Comparison of ENCODE assay signal across 12 cellular contexts in the genomic region with DNA sequence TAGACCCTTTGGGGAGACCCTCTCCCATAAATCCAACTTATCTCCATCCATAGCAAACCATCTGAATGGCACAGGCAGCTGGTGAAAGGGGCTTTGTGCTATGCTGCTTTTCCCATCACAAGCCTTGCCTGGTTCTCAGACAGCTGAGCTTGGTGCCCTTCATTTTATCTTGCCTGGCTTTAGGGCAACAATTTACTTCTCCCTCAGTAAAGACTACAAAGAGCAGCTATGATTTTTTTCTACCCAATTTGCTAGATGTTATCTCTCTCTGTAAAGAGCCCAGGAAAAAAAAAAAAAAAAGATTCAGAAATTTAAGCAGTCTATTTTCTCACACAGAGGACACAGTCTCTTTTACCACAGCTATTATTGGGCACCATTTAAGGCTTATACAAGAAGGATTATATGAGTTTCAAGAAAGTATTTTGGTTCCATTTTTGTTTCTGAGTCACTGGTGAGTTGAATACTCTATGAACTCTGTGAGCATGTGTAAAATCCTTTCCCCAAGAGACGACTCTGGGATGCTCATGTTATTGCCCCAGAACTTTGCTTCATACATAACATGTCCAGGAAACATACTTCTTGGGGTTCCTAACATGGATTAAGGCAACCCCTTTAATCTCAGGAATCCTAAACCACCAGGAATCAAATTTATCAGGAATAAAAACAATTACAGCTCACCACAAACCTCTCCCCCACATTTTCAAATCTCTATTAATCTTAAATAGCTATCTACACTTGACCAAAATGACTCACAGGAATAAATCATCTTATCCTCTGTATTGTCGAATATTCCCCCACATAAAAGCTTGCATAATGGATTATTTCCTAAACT.
DNase-seq lines count a peak whose midpoint lies in the region; TF ChIP-seq lines count a peak whose summit lies in the region.
"Had no signal": no experiment of that assay in that cellular context is flagged by ENCODE, and none has a peak within 500 bp of the region (broad histone marks: within the 10 kb centered on the region; RNA-seq: fewer than 3 reads in every experiment).

No MANE protein-coding gene starts in this region.

- H3K27ac ChIP-seq in CD8-positive, alpha-beta memory T cell (ENCODE audit: low read depth, low read length), result no peak overlapping the region
- H3K27ac ChIP-seq: body of pancreas had no signal

- peak overlapping the region; percentile 69 for H3K27ac Mint-ChIP-seq in neural crest cell (ENCODE audit: unreplicated experiment)
- H3K27ac Mint-ChIP-seq in CD8-positive, alpha-beta memory T cell, result no peak overlapping the region
- no peak overlapping the region for H3K27ac Mint-ChIP-seq in activated T-helper 2 cell treated with anti-CD3 and anti-CD28 coated beads, Interferon-gamma antibody, Interleukin-2, Interleukin-4, amounts not matched to agents 10 μg/mL and 5 μg/mL and 100 μg/mL, durations not matched to agents 14 hours and 24 hours and 36 hours

- no peaks in the 10 kb centered on the region for H3K27me3 Mint-ChIP-seq in neural crest cell (ENCODE audit: low read depth)
- H3K27me3 Mint-ChIP-seq in CD8-positive, alpha-beta memory T cell, result no peaks in the 10 kb centered on the region
- peaks cover 6% of the 10 kb centered on the region for H3K27me3 Mint-ChIP-seq in activated T-helper 2 cell treated with anti-CD3 and anti-CD28 coated beads, Interferon-gamma antibody, Interleukin-2, Interleukin-4, amounts not matched to agents 10 μg/mL and 5 μg/mL and 100 μg/mL, durations not matched to agents 14 hours and 24 hours and 36 hours (ENCODE audit: low read depth)

- no peaks in the 10 kb centered on the region for H3K9me3 Mint-ChIP-seq in neural crest cell
- H3K9me3 Mint-ChIP-seq in CD8-positive, alpha-beta memory T cell, result no peaks in the 10 kb centered on the region
- no peaks in the 10 kb centered on the region for H3K9me3 Mint-ChIP-seq in activated T-helper 2 cell treated with anti-CD3 and anti-CD28 coated beads, Interferon-gamma antibody, Interleukin-2, Interleukin-4, amounts not matched to agents 10 μg/mL and 5 μg/mL and 100 μg/mL, durations not matched to agents 14 hours and 24 hours and 36 hours
- H3K9me3 Mint-ChIP-seq: activated T-cell treated with anti-CD3 and anti-CD28 coated beads, Interleukin-2, amount 50 U/mL, for 4 hours had no signal

- no peaks in the 10 kb centered on the region for H3K4me1 ChIP-seq in CD8-positive, alpha-beta memory T cell (ENCODE audit: insufficient read depth, low read length)

- peaks cover 33% of the 10 kb centered on the region for H3K4me1 Mint-ChIP-seq in neural crest cell
- no peaks in the 10 kb centered on the region for H3K4me1 Mint-ChIP-seq in CD8-positive, alpha-beta memory T cell
- no peaks in the 10 kb centered on the region for H3K4me1 Mint-ChIP-seq in activated T-helper 2 cell treated with anti-CD3 and anti-CD28 coated beads, Interferon-gamma antibody, Interleukin-2, Interleukin-4, amounts not matched to agents 10 μg/mL and 5 μg/mL and 100 μg/mL, durations not matched to agents 14 hours and 24 hours and 36 hours (ENCODE audit: low read depth)

- H3K9me3 ChIP-seq in CD8-positive, alpha-beta memory T cell (ENCODE audit: low read length), result no peaks in the 10 kb centered on the region
- H3K9me3 ChIP-seq: body of pancreas, Caco-2 had no signal

- no peaks in the 10 kb centered on the region for H3K27me3 ChIP-seq in CD8-positive, alpha-beta memory T cell (ENCODE audit: insufficient read depth, low read length, poor library complexity, severe bottlenecking)
- H3K27me3 ChIP-seq: body of pancreas had no signal

- CTCF ChIA-PET in CD8-positive, alpha-beta memory T cell (lab: Charles Lee), result no interaction called here

- no peak overlapping the region for H3K4me3 Mint-ChIP-seq in neural crest cell
- H3K4me3 Mint-ChIP-seq in CD8-positive, alpha-beta memory T cell, result no peak overlapping the region
- H3K4me3 Mint-ChIP-seq in activated T-helper 2 cell treated with anti-CD3 and anti-CD28 coated beads, Interferon-gamma antibody, Interleukin-2, Interleukin-4, amounts not matched to agents 10 μg/mL and 5 μg/mL and 100 μg/mL, durations not matched to agents 14 hours and 24 hours and 36 hours (ENCODE audit: low read depth), result no peak overlapping the region
- H3K4me3 Mint-ChIP-seq: activated T-cell treated with anti-CD3 and anti-CD28 coated beads, Interleukin-2, amount 50 U/mL, for 4 hours had no signal

- no peaks in the 10 kb centered on the region for H3K36me3 Mint-ChIP-seq in neural crest cell (ENCODE audit: low read depth)
- H3K36me3 Mint-ChIP-seq in CD8-positive, alpha-beta memory T cell, result no peaks in the 10 kb centered on the region
- H3K36me3 Mint-ChIP-seq in activated T-helper 2 cell treated with anti-CD3 and anti-CD28 coated beads, Interferon-gamma antibody, Interleukin-2, Interleukin-4, amounts not matched to agents 10 μg/mL and 5 μg/mL and 100 μg/mL, durations not matched to agents 14 hours and 24 hours and 36 hours (ENCODE audit: low read depth), result no peaks in the 10 kb centered on the region

- intact Hi-C loops in activated T-helper 2 cell treated with anti-CD3 and anti-CD28 coated beads, Interferon-gamma antibody, Interleukin-2, Interleukin-4, amounts not matched to agents 10 μg/mL and 5 μg/mL and 100 μg/mL, durations not matched to agents 14 hours and 24 hours and 36 hours (cut with micrococcal nuclease), result no loop called here

- peak; percentile 74 for DNase-seq in ELR (ENCODE audit: low read depth)
- DNase-seq in NCI-H226, result peak; percentile 76
- DNase-seq in dedifferentiated amniotic fluid mesenchymal stem cell (ENCODE audit: extremely low spot score), result peak; percentile 37
- DNase-seq in neural crest cell (ENCODE audit: low read depth, low spot score), result no peak
- DNase-seq in COR-L47 (lab: John Stamatoyannopoulos, UW), result no peak
- no peak for DNase-seq in CD8-positive, alpha-beta memory T cell
- DNase-seq in activated T-helper 2 cell treated with anti-CD3 and anti-CD28 coated beads, Interferon-gamma antibody, Interleukin-2, Interleukin-4, amounts not matched to agents 10 μg/mL and 5 μg/mL and 100 μg/mL, durations not matched to agents 14 hours and 24 hours and 36 hours (ENCODE audit: low spot score), result no peak
- no peak for DNase-seq in NCI-H1436 (lab: John Stamatoyannopoulos, UW)
- DNase-seq: activated CD4-positive, alpha-beta T cell treated with anti-CD3 and anti-CD28 coated beads for 1 hour; activated T-cell treated with anti-CD3 and anti-CD28 coated beads, Interleukin-2, amount 50 U/mL, for 4 hours; body of pancreas; Caco-2 had no signal

- no peak overlapping the region for H3K4me3 ChIP-seq in CD8-positive, alpha-beta memory T cell (ENCODE audit: low read length)
- H3K4me3 ChIP-seq: body of pancreas had no signal

- TF ChIP-seq CTCF in neural crest cell (conservative IDR thresholded peaks at IDR 0.05), result no peak

- no peaks in the 10 kb centered on the region for H3K36me3 ChIP-seq in CD8-positive, alpha-beta memory T cell (ENCODE audit: insufficient read depth, low read length)

- POLR2A ChIA-PET in CD8-positive, alpha-beta memory T cell (lab: Charles Lee), result no interaction called here

Comparison
In these comparisons a context has a peak if more than half of its experiments do, and no peak if none do; other contexts are left out.
1. DNase-seq: peak in ELR (single experiment), NCI-H226 (single experiment) and dedifferentiated amniotic fluid mesenchymal stem cell (single experiment); none in neural crest cell (single experiment), COR-L47 (single experiment), CD8-positive, alpha-beta memory T cell (0 of 5), activated T-helper 2 cell treated with anti-CD3 and anti-CD28 coated beads, Interferon-gamma antibody, Interleukin-2, Interleukin-4, amounts not matched to agents 10 μg/mL and 5 μg/mL and 100 μg/mL, durations not matched to agents 14 hours and 24 hours and 36 hours (single experiment) and NCI-H1436 (single experiment).